13 cellular contexts compared by ENCODE assay signal in the genomic region with DNA sequence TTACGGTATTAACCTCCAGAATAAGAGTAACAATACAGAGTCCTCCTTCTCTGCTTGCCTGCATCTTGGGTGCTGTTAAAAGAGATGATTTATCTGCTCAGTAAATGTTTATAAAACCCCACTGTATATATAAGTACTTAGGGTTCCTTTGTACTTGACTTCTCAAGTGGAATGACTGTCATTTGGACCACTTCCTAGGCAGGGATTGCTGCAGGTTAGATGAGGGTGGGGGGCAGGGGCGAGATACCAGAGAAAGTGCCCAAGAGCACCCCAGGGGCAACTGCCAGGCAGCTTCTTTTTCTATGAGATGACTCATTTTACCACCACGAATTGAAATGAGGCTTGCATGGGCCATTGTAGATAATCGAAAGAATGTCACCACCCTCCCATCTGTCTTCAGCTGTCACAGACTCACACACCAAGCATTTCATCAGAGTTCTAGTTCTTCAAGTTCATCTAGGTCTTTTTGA.
DNase-seq lines count a peak whose midpoint lies in the region; ATAC-seq and TF ChIP-seq lines count a peak whose summit lies in the region.
"Had no signal": no experiment of that assay in that cellular context is flagged by ENCODE, and none has a peak within 500 bp of the region (broad histone marks: within the 10 kb centered on the region; RNA-seq: fewer than 3 reads in every experiment).

No MANE protein-coding gene starts in this region.

- no peaks in the 10 kb centered on the region for H3K27me3 Mint-ChIP-seq in chondrocyte (ENCODE audit: low read depth)
- H3K27me3 Mint-ChIP-seq: activated CD4-positive, alpha-beta memory T cell treated with anti-CD3 and anti-CD28 coated beads, Interleukin-2, amount 10 ng/mL, durations not matched to agents 7 days and 5 days; B cell had no signal

- H3K4me2 ChIP-seq in Loucy (ENCODE audit: low read depth, low read length, poor library complexity, severe bottlenecking): peak overlapping the region; percentile 31

- peaks cover 25% of the 10 kb centered on the region for H3K36me3 ChIP-seq in Loucy (ENCODE audit: insufficient read depth, low read length)
- H3K36me3 ChIP-seq in psoas muscle (ENCODE audit: insufficient read depth in 1 of 2, low read depth in 1 of 2): no peaks in the 10 kb centered on the region

- DNase-seq in NCI-H2029 (lab: John Stamatoyannopoulos, UW): peak; percentile 35
- DNase-seq in NCI-H2029 treated with DMSO at 0.1 percent for 48 hours (lab: John Stamatoyannopoulos, UW): no peak
- no peak for DNase-seq in chondrocyte (ENCODE audit: low spot score)
- DNase-seq in psoas muscle: no peak
- no peak for DNase-seq in AML-193 (lab: John Stamatoyannopoulos, UW)
- no peak for DNase-seq in dedifferentiated amniotic fluid mesenchymal stem cell (ENCODE audit: extremely low spot score)
- DNase-seq in RPMI8226: no peak
- DNase-seq: activated CD4-positive, alpha-beta memory T cell treated with anti-CD3 and anti-CD28 coated beads, Interleukin-2, amount 10 ng/mL, durations not matched to agents 7 days and 5 days; KG1; retina; testis had no signal

- H3F3A ChIP-seq in Loucy (ENCODE audit: low read depth): no peaks in the 10 kb centered on the region

- WGBS in psoas muscle, 3 donors: 31 to 51% (median 35%) methylated on average over 4 of the region's 4 CpGs

- H2AFZ ChIP-seq in Loucy (ENCODE audit: low read length): no peak overlapping the region

- H3K9me3 Mint-ChIP-seq in chondrocyte (ENCODE audit: low read depth): peaks cover 8% of the 10 kb centered on the region

- H3K4me3 ChIP-seq in Loucy (ENCODE audit: low read length, poor library complexity, severe bottlenecking) (no peak overlapping the region), psoas muscle (no peak overlapping the region)
- H3K4me3 ChIP-seq: testis had no signal

- H3K4me1 ChIP-seq in Loucy (ENCODE audit: insufficient read depth, low read length, poor library complexity, severe bottlenecking) (peaks cover 18% of the 10 kb centered on the region), psoas muscle (peaks cover 54% of the 10 kb centered on the region)
- H3K4me1 ChIP-seq: testis had no signal

- H3K27ac Mint-ChIP-seq in chondrocyte (ENCODE audit: unreplicated experiment): peak overlapping the region; percentile 78
- H3K27ac Mint-ChIP-seq: activated CD4-positive, alpha-beta memory T cell treated with anti-CD3 and anti-CD28 coated beads, Interleukin-2, amount 10 ng/mL, durations not matched to agents 7 days and 5 days; B cell had no signal

- peaks cover 37% of the 10 kb centered on the region for H4K20me1 ChIP-seq in Loucy (ENCODE audit: insufficient read depth, low read length, poor library complexity, severe bottlenecking)

- intact Hi-C loops in psoas muscle (cut with DNase I): no loop called here

- peaks cover 34% of the 10 kb centered on the region for H3K4me1 Mint-ChIP-seq in chondrocyte (ENCODE audit: low read depth)
- H3K4me1 Mint-ChIP-seq: B cell had no signal

- H3K27ac ChIP-seq in psoas muscle: peak overlapping the region; percentile 38
- H3K27ac ChIP-seq: testis had no signal

- H3K4me3 Mint-ChIP-seq in chondrocyte (ENCODE audit: unreplicated experiment): no peak overlapping the region
- H3K4me3 Mint-ChIP-seq: activated CD4-positive, alpha-beta memory T cell treated with anti-CD3 and anti-CD28 coated beads, Interleukin-2, amount 10 ng/mL, durations not matched to agents 7 days and 5 days; B cell had no signal

- no peaks in the 10 kb centered on the region for H3K9me2 ChIP-seq in Loucy (replicated peaks; ENCODE audit: low read depth, low read length)

- no peak for TF ChIP-seq CTCF in Loucy (conservative IDR thresholded peaks at IDR 0.05; ENCODE audit: low read length)
- no peak for TF ChIP-seq CTCF in chondrocyte (IDR thresholded peaks at IDR 0.05)
- TF ChIP-seq CTCF in psoas muscle (IDR thresholded peaks at IDR 0.05): no peak

- H3K9ac ChIP-seq in Loucy (ENCODE audit: low read depth, low read length, poor library complexity, severe bottlenecking): no peak overlapping the region

- no peaks in the 10 kb centered on the region for H3K27me3 ChIP-seq in Loucy (ENCODE audit: insufficient read depth, low read length, poor library complexity, severe bottlenecking)
- H3K27me3 ChIP-seq in psoas muscle (ENCODE audit: insufficient read depth in 3 of 3, low read length in 2 of 3): no peaks in the 10 kb centered on the region
- H3K27me3 ChIP-seq: testis had no signal

- H3K9me3 ChIP-seq in Loucy (ENCODE audit: insufficient read depth, low read depth, low read length) (no peaks in the 10 kb centered on the region), psoas muscle (no peaks in the 10 kb centered on the region)
- H3K9me3 ChIP-seq: testis had no signal

- peaks cover 92% of the 10 kb centered on the region for H3K79me2 ChIP-seq in Loucy (ENCODE audit: insufficient read depth, low read length)

- peak; percentile 79 to 86 (median 82) for ATAC-seq in psoas muscle

- H3K36me3 Mint-ChIP-seq in chondrocyte (ENCODE audit: low read depth): peaks cover 5% of the 10 kb centered on the region
